In genomic region chr13:37910790-37911189, GRCh38 we compare ENCODE assay signal across 1 cellular context.
A peak's percentile ranks its signal among the peaks of the same experiment; 100 is the strongest.
TF ChIP-seq lines count a peak whose summit lies in the region.

No MANE protein-coding gene starts in this region.

TF ChIP-seq in K562, 482 proteins besides CTCF, POLR2A, EP300 and RAD21 (continued from another document):
- TF ChIP-seq IRF2 (CRISPR knock-in tag; IDR thresholded peaks at IDR 0.05) (no peak), MAFG (tag; conservative IDR thresholded peaks at IDR 0.05) (peak; percentile 53), ZNF316 (IDR thresholded peaks at IDR 0.05) (peak; percentile 71), MBD1 (CRISPR knock-in tag; IDR thresholded peaks at IDR 0.05) (no peak), DPF2 (IDR thresholded peaks at IDR 0.05) (0 out of 2 replicates have a peak, but pooled peaks have one; percentile 26), ZNF586 (CRISPR knock-in tag; conservative IDR thresholded peaks at IDR 0.05) (no peak), PRDM10 (IDR thresholded peaks at IDR 0.05; ENCODE audit: partially characterized antibody) (no peak), PKNOX1 (IDR thresholded peaks at IDR 0.05) (no peak), HMBOX1 (IDR thresholded peaks at IDR 0.05) (peak; percentile 91), AFF1 (IDR thresholded peaks at IDR 0.05; ENCODE audit: low read depth in 1 of 2, partially characterized antibody in 2 of 2) (peak in 1 of 2 experiments; percentile 83), JUND (IDR thresholded peaks at IDR 0.05; ENCODE audit: borderline replicate concordance, low read depth, low read length) (no peak), JUND (tag; IDR thresholded peaks at IDR 0.05; ENCODE audit: borderline replicate concordance, low read depth, low read length) (no peak), EHMT2 (IDR thresholded peaks at IDR 0.05) (peak; percentile 78), C11orf30 (IDR thresholded peaks at IDR 0.05; ENCODE audit: low read depth) (peak; percentile 67)
